Comparison of ENCODE assay signal across 9 cellular contexts in the genomic region with DNA sequence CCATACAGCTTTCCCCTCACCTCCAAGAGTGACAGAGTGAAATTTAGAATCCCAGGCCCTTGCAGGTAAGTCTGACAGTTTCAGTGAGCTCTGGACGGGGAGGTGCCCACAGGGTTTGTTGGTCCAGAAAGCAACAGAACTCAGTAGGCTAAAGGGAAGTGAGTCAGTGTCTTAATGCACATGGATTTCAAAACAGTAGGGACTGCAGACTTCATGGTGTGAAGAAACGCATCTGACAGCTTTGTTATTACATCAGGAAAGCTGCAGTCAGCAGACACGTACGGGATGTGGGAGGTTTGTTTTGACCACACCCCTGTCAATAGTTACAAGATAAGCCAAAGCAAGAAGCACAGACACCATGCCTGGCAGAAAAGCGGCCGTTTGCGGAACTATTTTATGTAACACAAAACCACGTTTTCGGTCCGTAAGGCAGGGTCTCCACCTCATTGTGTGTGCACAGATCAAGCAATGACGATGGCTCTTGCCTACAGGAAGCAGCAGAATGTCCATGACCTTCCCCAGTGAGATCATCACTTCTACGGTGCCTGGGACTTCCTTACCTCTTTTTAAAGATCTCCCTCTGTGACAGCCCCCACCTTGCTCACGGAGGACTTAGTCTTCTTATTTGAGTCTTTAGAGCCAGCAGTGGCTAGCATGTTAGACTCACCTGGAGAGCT. TPM values are rescaled to one million over a fixed set of nuclear protein-coding genes. Genes with fewer than 3 reads are reported as not detected.
DNase-seq lines count a peak whose midpoint lies in the region; ATAC-seq and TF ChIP-seq lines count a peak whose summit lies in the region.
"Had no signal": no experiment of that assay in that cellular context is flagged by ENCODE, and none has a peak within 500 bp of the region (broad histone marks: within the 10 kb centered on the region; RNA-seq: fewer than 3 reads in every experiment).

No MANE protein-coding gene starts in this region.

- DNase-seq in GM03348 (ENCODE audit: low spot score) (peak; percentile 86), SKM-1 (lab: John Stamatoyannopoulos, UW; ENCODE audit: unreplicated experiment) (peak; percentile 98), hepatocyte (ENCODE audit: low spot score) (peak; percentile 87), NCI-H774 (lab: John Stamatoyannopoulos, UW) (no peak), DMS 273 treated with DMSO at 0.1 percent for 48 hours (lab: John Stamatoyannopoulos, UW) (no peak)
- peak; percentile 53 for DNase-seq in activated naive CD8-positive, alpha-beta T cell treated with anti-CD3 and anti-CD28 coated beads for 36 hours
- DNase-seq in stimulated activated CD4-positive, alpha-beta T cell treated with anti-CD3 and anti-CD28 coated beads, Interleukin-15, amount 100 ng/mL, for 24 hours, result peak; percentile 48

- no peaks in the 10 kb centered on the region for H3K9me3 ChIP-seq in hepatocyte (ENCODE audit: low read depth)

- no peaks in the 10 kb centered on the region for H3K9me2 ChIP-seq in hepatocyte (replicated peaks; ENCODE audit: insufficient read depth)

- H4K20me1 ChIP-seq in hepatocyte (ENCODE audit: insufficient read depth, poor library complexity, severe bottlenecking), result no peaks in the 10 kb centered on the region

- H3K4me3 ChIP-seq in hepatocyte, result no peak overlapping the region
- H3K4me3 ChIP-seq: SK-N-MC had no signal

- peak overlapping the region; percentile 84 for H3K27ac ChIP-seq in hepatocyte
- H3K27ac ChIP-seq: SK-N-MC had no signal

- TF ChIP-seq CTCF in hepatocyte (IDR thresholded peaks at IDR 0.05; ENCODE audit: poor library complexity), result no peak

- ATAC-seq in HG03097 (IDR thresholded peaks at IDR 0.05; ENCODE audit: low FRiP score, unreplicated experiment), result peak; percentile 79

- H3K4me2 ChIP-seq in hepatocyte, result peak overlapping the region; percentile 58

- peak overlapping the region; percentile 83 for H3K27ac Mint-ChIP-seq in activated naive CD8-positive, alpha-beta T cell treated with anti-CD3 and anti-CD28 coated beads for 36 hours

- H3K4me1 ChIP-seq in hepatocyte (ENCODE audit: insufficient read depth), result peaks cover 6% of the 10 kb centered on the region

- peaks cover 9% of the 10 kb centered on the region for H3K9me3 Mint-ChIP-seq in activated naive CD8-positive, alpha-beta T cell treated with anti-CD3 and anti-CD28 coated beads for 36 hours

- peaks cover 15% of the 10 kb centered on the region for H3K4me1 Mint-ChIP-seq in activated naive CD8-positive, alpha-beta T cell treated with anti-CD3 and anti-CD28 coated beads for 36 hours

- H3K79me2 ChIP-seq in hepatocyte, result no peaks in the 10 kb centered on the region

- 30% methylated on average over 13 of the region's 13 CpGs for WGBS in hepatocyte (ENCODE audit: low lambda C conversion rate, missing lambda C conversion rate)

- peak overlapping the region; percentile 42 for H3K4me3 Mint-ChIP-seq in activated naive CD8-positive, alpha-beta T cell treated with anti-CD3 and anti-CD28 coated beads for 36 hours

- no peaks in the 10 kb centered on the region for H3K27me3 Mint-ChIP-seq in activated naive CD8-positive, alpha-beta T cell treated with anti-CD3 and anti-CD28 coated beads for 36 hours

- H3K27me3 ChIP-seq in hepatocyte, result no peaks in the 10 kb centered on the region

- H2AFZ ChIP-seq in hepatocyte, result no peak overlapping the region

- H3K36me3 Mint-ChIP-seq in activated naive CD8-positive, alpha-beta T cell treated with anti-CD3 and anti-CD28 coated beads for 36 hours, result no peaks in the 10 kb centered on the region

- H3K36me3 ChIP-seq in hepatocyte (replicated peaks; ENCODE audit: insufficient read depth, low read depth), result no peaks in the 10 kb centered on the region

RNA-seq across cellular contexts. Expression of a gene that starts 58.1 kb away (rescaled TPM):
- total RNA-seq in activated naive CD8-positive, alpha-beta T cell treated with anti-CD3 and anti-CD28 coated beads for 36 hours, result 100 to 1,000 TPM; 821 to 824 TPM
- 1,071 and 1,519 TPM in 2 replicates for total RNA-seq in hepatocyte
- polyA plus RNA-seq in hepatocyte, result 8,379 and 8,694 TPM in 2 replicates

Comparison
In these comparisons a context has a peak if more than half of its experiments do, and no peak if none do; other contexts are left out.
1. DNase-seq: peak in GM03348 (single experiment), SKM-1 (single experiment), activated naive CD8-positive, alpha-beta T cell treated with anti-CD3 and anti-CD28 coated beads for 36 hours (single experiment), hepatocyte (single experiment) and stimulated activated CD4-positive, alpha-beta T cell treated with anti-CD3 and anti-CD28 coated beads, Interleukin-15, amount 100 ng/mL, for 24 hours (single experiment); none in NCI-H774 (single experiment) and DMS 273 treated with DMSO at 0.1 percent for 48 hours (single experiment).